In the genomic region with DNA sequence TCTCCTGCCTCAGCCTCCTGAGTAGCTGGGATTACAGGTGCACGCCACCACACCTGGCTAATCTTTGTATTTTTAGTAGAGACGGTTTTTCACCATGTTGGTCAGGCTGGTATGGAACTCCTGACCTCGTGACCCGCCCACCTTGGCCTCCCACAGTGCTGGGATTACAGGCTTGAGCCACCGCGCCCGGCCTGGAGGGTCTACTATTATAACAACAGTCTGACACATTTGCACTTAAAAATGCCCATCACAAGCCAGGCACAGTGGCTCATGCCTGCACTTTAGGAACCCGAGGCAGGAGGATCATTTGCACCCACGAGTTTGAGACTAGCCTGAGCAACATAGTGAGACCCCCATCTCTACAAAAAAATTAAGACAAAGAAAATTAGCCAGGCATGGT, we compare ENCODE assay signal across 9 cellular contexts. TPM values are rescaled to one million over a fixed set of nuclear protein-coding genes. Genes with fewer than 3 reads are reported as not detected.
DNase-seq lines count a peak whose midpoint lies in the region; TF ChIP-seq lines count a peak whose summit lies in the region.
"Not testable (repeated sequence)": the region's sequence is repeated elsewhere in the genome, so short reads cannot be mapped to it uniquely, and the experiment has no call there.
"Had no signal": no experiment of that assay in that cellular context is flagged by ENCODE, and none has a peak within 500 bp of the region (broad histone marks: within the 10 kb centered on the region; RNA-seq: fewer than 3 reads in every experiment).

No MANE protein-coding gene starts in this region.

- DNase-seq in RWPE1 (ENCODE audit: low spot score): not testable (repeated sequence)
- DNase-seq in cardiac septum (ENCODE audit: low spot score): peak; percentile 39
- DNase-seq in posterior vena cava (ENCODE audit: low spot score): peak; percentile 57
- peak; percentile 31 for DNase-seq in spleen

- H3K9me3 Mint-ChIP-seq in activated naive CD8-positive, alpha-beta T cell (ENCODE audit: low read depth); nephron: not testable (repeated sequence)

- peak overlapping the region; percentile 20 for H3K4me3 Mint-ChIP-seq in activated naive CD8-positive, alpha-beta T cell
- peak overlapping the region; percentile 30 to 60 (median 45) for H3K4me3 Mint-ChIP-seq in nephron

- H3K27me3 Mint-ChIP-seq in activated naive CD8-positive, alpha-beta T cell; nephron (ENCODE audit: low read depth): not testable (repeated sequence)

- peak overlapping the region; percentile 9; the same call in 1 of the 2 replicates for H3K27ac ChIP-seq in RWPE1
- not testable (repeated sequence) for H3K27ac ChIP-seq in spleen

- CTCF ChIA-PET in RWPE1 (lab: Yijun Ruan, JAX): interaction anchor here (0.6 kb wide), 1 partner anchor 405 kb away, joined by 3 read pairs; no protein-coding TSS in a partner anchor

- not testable (repeated sequence) for H3K36me3 Mint-ChIP-seq in activated naive CD8-positive, alpha-beta T cell
- H3K36me3 Mint-ChIP-seq in nephron (ENCODE audit: low read depth): peaks cover 30% of the 10 kb centered on the region

- peaks cover 54% of the 10 kb centered on the region for H3K4me1 Mint-ChIP-seq in activated naive CD8-positive, alpha-beta T cell (ENCODE audit: low read depth)
- H3K4me1 Mint-ChIP-seq in nephron: peaks cover 24% of the 10 kb centered on the region

- H3K4me3 ChIP-seq in spleen: not testable (repeated sequence)

- H3K9me3 ChIP-seq in spleen: not testable (repeated sequence)

- not testable (repeated sequence) for H3K27ac Mint-ChIP-seq in activated naive CD8-positive, alpha-beta T cell; nephron

- TF ChIP-seq CTCF in RWPE1 (conservative IDR thresholded peaks at IDR 0.05; ENCODE audit: low read depth); nephron (IDR thresholded peaks at IDR 0.05; ENCODE audit: unreplicated experiment in 3 of 3); spleen (IDR thresholded peaks at IDR 0.05 in 8 of 11, conservative IDR thresholded peaks at IDR 0.05 in 3 of 11): not testable (repeated sequence)

- intact Hi-C loops in cardiac septum (cut with DNase I); posterior vena cava (cut with DNase I); spleen (cut with DNase I; ENCODE audit: low total_unique reads): not testable (repeated sequence)

- TF ChIP-seq POLR2A in spleen (IDR thresholded peaks at IDR 0.05): not testable (repeated sequence)

- peaks cover 0 to 77% (median 22%) of the 10 kb centered on the region in 6 donors for H3K36me3 ChIP-seq in spleen

- POLR2A ChIA-PET in RWPE1 (lab: Yijun Ruan, JAX; ENCODE audit: low non-redundant PET): not testable (repeated sequence)

- not testable (repeated sequence) for H3K27me3 ChIP-seq in spleen (replicated peaks in 1 of 7)

- 89 to 98% (median 95%) methylated on average over 9 of the region's 9 CpGs for WGBS in spleen, 5 donors

- H3K4me1 ChIP-seq in spleen: peaks cover 27 to 78% (median 63%) of the 10 kb centered on the region in 6 donors

RNA-seq across cellular contexts. Expression of a gene that starts 4.1 kb away (rescaled TPM):
- 19.7 TPM for total RNA-seq in cardiac septum
- total RNA-seq in posterior vena cava: 10 to 100 TPM; 31.5 to 33.3 TPM
- total RNA-seq in spleen: 10 to 100 TPM; 40.7 to 56.0 (median 51.4) TPM
- 10 to 100 TPM in 1 of 3 donors, 1 to 10 TPM in 2; 8.6 to 21.4 (median 9.8) TPM for polyA plus RNA-seq in spleen

RNA-seq across cellular contexts. Expression of a gene that starts 17.4 kb away (rescaled TPM):
- not detected for total RNA-seq in cardiac septum
- under 1 TPM; 0.29 to 0.46 TPM for total RNA-seq in posterior vena cava
- not detected for total RNA-seq in spleen
- polyA plus RNA-seq in spleen: under 1 TPM in 2 of 3 donors, not detected in 1; 0.06 to 0.29 TPM
- total RNA-seq: A172, Caco-2, H9 had no signal

RNA-seq across cellular contexts. Expression of a gene that starts 20.8 kb away (rescaled TPM):
- total RNA-seq in cardiac septum (1.9 TPM), posterior vena cava (1 to 10 TPM; 5.6 to 5.9 TPM), spleen (10 to 100 TPM in 3 of 7 donors, 1 to 10 TPM in 4; 2.8 to 14.9 (median 7.5) TPM)
- 10 to 100 TPM; 17.3 to 30.6 (median 21.5) TPM for polyA plus RNA-seq in spleen
- total RNA-seq: Caco-2 had no signal

RNA-seq across cellular contexts. Expression of a gene that starts 31.5 kb away (rescaled TPM):
- total RNA-seq in cardiac septum (20.0 TPM), posterior vena cava (10 to 100 TPM; 32.1 to 56.9 TPM), spleen (100 to 1,000 TPM; 176 to 228 (median 218) TPM)
- 100 to 1,000 TPM in 2 of 3 donors, 10 to 100 TPM in 1; 91.1 to 231 (median 230) TPM for polyA plus RNA-seq in spleen

RNA-seq across cellular contexts. Expression of a gene that starts 58.5 kb away (rescaled TPM):
- total RNA-seq in cardiac septum: 19.5 TPM
- total RNA-seq in posterior vena cava: 10 to 100 TPM; 28.8 to 29.6 TPM
- total RNA-seq in spleen: 10 to 100 TPM; 24.0 to 34.3 (median 30.0) TPM
- polyA plus RNA-seq in spleen: 10 to 100 TPM; 10.8 to 21.2 (median 11.1) TPM
